ENCODE assay signal across 8 cellular contexts in genomic region chr16:33646382-33646781, GRCh38.
DNase-seq lines count a peak whose midpoint lies in the region; ATAC-seq, FAIRE-seq and TF ChIP-seq lines count a peak whose summit lies in the region.
"Not testable (repeated sequence)": the region's sequence is repeated elsewhere in the genome, so short reads cannot be mapped to it uniquely, and the experiment has no call there.

No MANE protein-coding gene starts in this region.

- not testable (repeated sequence) for H3K4me3 ChIP-seq in MG63; PC-3 (ENCODE audit: low read length); GM12878; esophagus muscularis mucosa

- H4K20me1 ChIP-seq in PC-3 (ENCODE audit: low read length); GM12878 (ENCODE audit: control insufficient read depth, insufficient read depth): not testable (repeated sequence)

- not testable (repeated sequence) for H3K4me2 ChIP-seq in PC-3 (ENCODE audit: low read length); GM12878 (ENCODE audit: control insufficient read depth, insufficient read depth)

- not testable (repeated sequence) for H3K4me1 ChIP-seq in PC-3 (ENCODE audit: insufficient read depth, low read length); GM12878 (ENCODE audit: control insufficient read depth, insufficient read depth, low read length); esophagus muscularis mucosa

- TF ChIP-seq EP300 in GM12878 (IDR thresholded peaks at IDR 0.05; ENCODE audit: borderline replicate concordance in 1 of 2, control insufficient read depth in 1 of 2, low read depth in 2 of 2, low read length in 2 of 2); esophagus muscularis mucosa (IDR thresholded peaks at IDR 0.05): not testable (repeated sequence)

- 3% methylated on average over 2 of the region's 2 CpGs for WGBS in GM12878 (ENCODE audit: insufficient coverage, insufficient replicate concordance, low lambda C conversion rate, missing lambda C conversion rate)
- WGBS in esophagus muscularis mucosa = 37% methylated on average over 2 of the region's 2 CpGs

- not testable (repeated sequence) for H3F3A ChIP-seq in PC-3 (ENCODE audit: low read length, unreplicated experiment)

- not testable (repeated sequence) for H3K79me2 ChIP-seq in PC-3 (ENCODE audit: low read length); GM12878 (ENCODE audit: control insufficient read depth, insufficient read depth, low read length)

- ATAC-seq in HG03442 (IDR thresholded peaks at IDR 0.05; ENCODE audit: unreplicated experiment) (peak; percentile 28), GM12878 (peak; percentile 48)
- not testable (repeated sequence) for ATAC-seq in PC-3

- H3K9me2 ChIP-seq in PC-3 (replicated peaks; ENCODE audit: low read length) = not testable (repeated sequence)

- H3K36me3 ChIP-seq in MG63; PC-3 (ENCODE audit: low read depth, low read length); GM12878 (ENCODE audit: control insufficient read depth in 2 of 2, insufficient read depth in 2 of 2, low read length in 1 of 2); esophagus muscularis mucosa: not testable (repeated sequence)

- not testable (repeated sequence) for H3K9me3 ChIP-seq in MG63; PC-3 (ENCODE audit: low read length); GM12878 (replicated peaks; ENCODE audit: control insufficient read depth, insufficient read depth, low read length); esophagus muscularis mucosa

- not testable (repeated sequence) for H2AFZ ChIP-seq in PC-3 (ENCODE audit: low read length); GM12878 (ENCODE audit: control insufficient read depth, low read depth, low read length)

- intact Hi-C loops in PC-3 (cut with micrococcal nuclease); GM12878 (cut with micrococcal nuclease; ENCODE audit: unreplicated experiment); esophagus muscularis mucosa (cut with DNase I): not testable (repeated sequence)

- SMC1A ChIA-PET in GM12878 (lab: Charles Lee; ENCODE audit: uncharacterized antibody, unreplicated experiment) = not testable (repeated sequence)

- not testable (repeated sequence) for TF ChIP-seq POLR2A in GM12878 (IDR thresholded peaks at IDR 0.05; ENCODE audit: low read depth, low read length); esophagus muscularis mucosa (IDR thresholded peaks at IDR 0.05; ENCODE audit: low read depth)

- not testable (repeated sequence) for TF ChIP-seq CTCF in PC-3 (conservative IDR thresholded peaks at IDR 0.05; ENCODE audit: low read depth, low read length); GM12878 (IDR thresholded peaks at IDR 0.05 in 2 of 3, conservative IDR thresholded peaks at IDR 0.05 in 1 of 3; ENCODE audit: control insufficient read depth in 2 of 3, extremely low read depth in 1 of 3, insufficient read depth in 1 of 3, low read depth in 3 of 3, low read length in 3 of 3); esophagus muscularis mucosa (IDR thresholded peaks at IDR 0.05)

- CTCF ChIA-PET in PC-3 (lab: Charles Lee) = not testable (repeated sequence)
- CTCF ChIA-PET in GM12878 (lab: Yijun Ruan, JAX) = interaction anchor here (2.1 kb wide), 1 partner anchor 9 kb away, joined by 10 read pairs; no protein-coding TSS in a partner anchor

- not testable (repeated sequence) for H3K9ac ChIP-seq in PC-3 (ENCODE audit: low read length); GM12878 (ENCODE audit: control insufficient read depth, insufficient read depth, low read length)

- peak; percentile 9 for DNase-seq in Daoy (ENCODE audit: low read depth)
- peak; percentile 56 for DNase-seq in MG63
- peak; percentile 1 for DNase-seq in PC-3
- peak; percentile 0 for DNase-seq in RPMI7951 (ENCODE audit: low read depth)
- DNase-seq in GM12878 (ENCODE audit: low read depth, low spot score) = not testable (repeated sequence)
- DNase-seq in esophagus muscularis mucosa (ENCODE audit: extremely low spot score) = peak; percentile 7
- DNase-seq in myocyte (ENCODE audit: low read depth) = peak; percentile 0

- TF ChIP-seq RAD21 in GM12878 (IDR thresholded peaks at IDR 0.05; ENCODE audit: insufficient read depth, low read depth, low read length) = not testable (repeated sequence)

- BruUV-seq in PC-3 (replicated peaks; lab: Mats Ljungman, UMichigan); GM12878 (replicated peaks; lab: Mats Ljungman, UMichigan): not testable (repeated sequence)

- not testable (repeated sequence) for H3K27me3 ChIP-seq in MG63; PC-3 (ENCODE audit: low read length); GM12878 (replicated peaks in 1 of 2; ENCODE audit: control insufficient read depth in 2 of 2, insufficient read depth in 2 of 2, low read length in 1 of 2); esophagus muscularis mucosa

- RAD21 ChIA-PET in GM12878 (lab: Charles Lee; ENCODE audit: unreplicated experiment) = interaction anchor here (1.6 kb wide), 1 partner anchor 9 kb away, joined by 4 read pairs; no protein-coding TSS in a partner anchor

- in situ Hi-C loops in GM12878 (cut with MboI) = not testable (repeated sequence)

- not testable (repeated sequence) for H3K27ac ChIP-seq in PC-3 (ENCODE audit: low read length); GM12878 (ENCODE audit: control insufficient read depth, insufficient read depth); esophagus muscularis mucosa (replicated peaks in 1 of 4)

- POLR2A ChIA-PET in PC-3 (lab: Charles Lee; ENCODE audit: unreplicated experiment); GM12878 (lab: Charles Lee): not testable (repeated sequence)

- not testable (repeated sequence) for FAIRE-seq in GM12878 (lab: Jason Lieb, UNC)
